ENCODE assay signal across 8 cellular contexts in genomic region chr22:21642584-21643448, GRCh38. TPM values are rescaled to one million over a fixed set of nuclear protein-coding genes. Genes with fewer than 3 reads are reported as not detected.
DNase-seq lines count a peak whose midpoint lies in the region; ATAC-seq and TF ChIP-seq lines count a peak whose summit lies in the region.

No MANE protein-coding gene starts in this region.

- POLR2A ChIA-PET in CD4-positive, alpha-beta memory T cell (lab: Charles Lee; ENCODE audit: partially characterized antibody): interaction anchor here (0.7 to 7.1 kb wide), 11 partner anchors 10 to 294 kb away, joined by 3 to 201 read pairs (median 7); partner anchors contain the start of genes CCDC116, PPIL2, UBE2L3 and YDJC

- ATAC-seq in upper lobe of left lung (ENCODE audit: low FRiP score in 2 of 2): peak in 1 of 2 donors; percentile 28
- ATAC-seq in HG02870 (IDR thresholded peaks at IDR 0.05; ENCODE audit: unreplicated experiment): no peak

- peaks cover 17 to 39% (median 29%) of the 10 kb centered on the region in 4 donors for H3K4me1 Mint-ChIP-seq in CD4-positive, alpha-beta memory T cell
- H3K4me1 Mint-ChIP-seq in nephron: peaks cover 19% of the 10 kb centered on the region

- intact Hi-C loops in CD4-positive, alpha-beta memory T cell (cut with micrococcal nuclease): loop anchor here (1.0 kb wide), 4 partner anchors 9 to 23 kb away; partner anchors contain the start of gene PPIL2
- intact Hi-C loops in esophagus squamous epithelium (cut with DNase I): no loop called here

- peaks cover 6% of the 10 kb centered on the region for H3K36me3 ChIP-seq in CD4-positive, alpha-beta memory T cell (ENCODE audit: insufficient read depth, low read length)
- H3K36me3 ChIP-seq in esophagus squamous epithelium (peaks cover 0 to 23% (median 0%) of the 10 kb centered on the region in 3 donors), upper lobe of left lung (peaks cover 0 to 27% (median 4%) of the 10 kb centered on the region in 4 donors)

- DNase-seq in CD4-positive, alpha-beta memory T cell: peak; percentile 49 to 70 (median 56)
- DNase-seq in HCEC 1CT (peak; percentile 48), NOMO-1 treated with DMSO at 0.1 percent for 48 hours (lab: John Stamatoyannopoulos, UW; ENCODE audit: unreplicated experiment) (peak; percentile 69), activated T-cell treated with anti-CD3 and anti-CD28 coated beads for 48 hours (ENCODE audit: low read depth) (peak; percentile 45), esophagus squamous epithelium (lab: John Stamatoyannopoulos, UW) (no peak), upper lobe of left lung (peak; percentile 48 to 89)

- H3K9me3 Mint-ChIP-seq in CD4-positive, alpha-beta memory T cell: no peaks in the 10 kb centered on the region
- no peaks in the 10 kb centered on the region for H3K9me3 Mint-ChIP-seq in nephron

- H3K9me3 ChIP-seq in CD4-positive, alpha-beta memory T cell (ENCODE audit: control insufficient read depth in 1 of 2, low read length in 2 of 2): no peaks in the 10 kb centered on the region
- H3K9me3 ChIP-seq in esophagus squamous epithelium (no peaks in the 10 kb centered on the region), upper lobe of left lung (no peaks in the 10 kb centered on the region)

- H3K27ac Mint-ChIP-seq in CD4-positive, alpha-beta memory T cell: peak overlapping the region; percentile 41 to 95 (median 91)
- H3K27ac Mint-ChIP-seq in nephron: no peak overlapping the region

- H3K4me3 Mint-ChIP-seq in CD4-positive, alpha-beta memory T cell: peak overlapping the region; percentile 77 to 89 (median 86)
- H3K4me3 Mint-ChIP-seq in nephron: peak overlapping the region; percentile 75 to 87 (median 78)

- peak overlapping the region; percentile 63 for H3K27ac ChIP-seq in CD4-positive, alpha-beta memory T cell (ENCODE audit: low read depth, low read length)
- H3K27ac ChIP-seq in esophagus squamous epithelium: peak overlapping the region; percentile 69 to 77 (median 75)
- H3K27ac ChIP-seq in upper lobe of left lung: peak overlapping the region; percentile 66 to 80 (median 76)

- TF ChIP-seq CTCF in esophagus squamous epithelium (IDR thresholded peaks at IDR 0.05): peak in 4 of 6 experiments; percentile 40 to 59 (median 52)
- TF ChIP-seq CTCF in nephron (IDR thresholded peaks at IDR 0.05; ENCODE audit: unreplicated experiment in 3 of 3): peak; percentile 50 to 65 (median 62)
- peak; percentile 35 to 55 (median 43) for TF ChIP-seq CTCF in upper lobe of left lung (IDR thresholded peaks at IDR 0.05)

- CTCF ChIA-PET in CD4-positive, alpha-beta memory T cell (lab: Charles Lee; ENCODE audit: partially characterized antibody): interaction anchor here (0.7 to 7.2 kb wide), 12 partner anchors 10 to 75 kb away, joined by 3 to 245 read pairs (median 4); partner anchors contain the start of genes CCDC116, PPIL2 and YDJC

- H3K27me3 Mint-ChIP-seq in CD4-positive, alpha-beta memory T cell: peaks cover 0 to 1% of the 10 kb centered on the region in 2 donors
- H3K27me3 Mint-ChIP-seq in nephron (ENCODE audit: low read depth): peaks cover 7% of the 10 kb centered on the region

- 0 to 2% methylated on average over 7 to 23 of the region's 56 CpGs for WGBS in esophagus squamous epithelium, 2 donors
- 1 to 4% methylated on average over 18 to 51 of the region's 56 CpGs for WGBS in upper lobe of left lung, 2 donors

- H3K4me1 ChIP-seq in CD4-positive, alpha-beta memory T cell (ENCODE audit: insufficient read depth, low read length): peaks cover 27% of the 10 kb centered on the region
- H3K4me1 ChIP-seq in esophagus squamous epithelium (peaks cover 15 to 34% (median 25%) of the 10 kb centered on the region in 3 donors), upper lobe of left lung (peaks cover 18 to 37% (median 24%) of the 10 kb centered on the region in 4 donors)

- H3K27me3 ChIP-seq in CD4-positive, alpha-beta memory T cell (ENCODE audit: insufficient read depth, low read length): no peaks in the 10 kb centered on the region
- no peaks in the 10 kb centered on the region for H3K27me3 ChIP-seq in esophagus squamous epithelium
- H3K27me3 ChIP-seq in upper lobe of left lung: no peaks in the 10 kb centered on the region

- peaks cover 13 to 25% of the 10 kb centered on the region in 2 donors for H3K36me3 Mint-ChIP-seq in CD4-positive, alpha-beta memory T cell
- peaks cover 16% of the 10 kb centered on the region for H3K36me3 Mint-ChIP-seq in nephron (ENCODE audit: low read depth)

- TF ChIP-seq POLR2A in esophagus squamous epithelium (IDR thresholded peaks at IDR 0.05): no peak
- TF ChIP-seq POLR2A in upper lobe of left lung (IDR thresholded peaks at IDR 0.05): no peak

- peak overlapping the region; percentile 67 to 85 for H3K4me3 ChIP-seq in CD4-positive, alpha-beta memory T cell (ENCODE audit: low read length in 2 of 2)
- H3K4me3 ChIP-seq in esophagus squamous epithelium (peak overlapping the region; percentile 62 to 80 (median 76)), upper lobe of left lung (peak overlapping the region; percentile 63 to 91 (median 79))

- no peak for TF ChIP-seq EP300 in upper lobe of left lung (IDR thresholded peaks at IDR 0.05)

RNA-seq across cellular contexts. Expression of gene SDF2L1, which starts 0.7 kb away (rescaled TPM):
- 10 to 100 TPM; 39.6 to 44.3 TPM for total RNA-seq in CD4-positive, alpha-beta memory T cell
- 10 to 100 TPM; 78.0 to 99.1 TPM for polyA plus RNA-seq in CD4-positive, alpha-beta memory T cell
- total RNA-seq in esophagus squamous epithelium (10 to 100 TPM; 19.6 to 29.7 (median 24.6) TPM), upper lobe of left lung (10 to 100 TPM in 5 of 6 donors, 1 to 10 TPM in 1; 3.1 to 73.1 (median 38.9) TPM)

RNA-seq across cellular contexts. Expression of gene CCDC116, which starts 10.3 kb away (rescaled TPM):
- total RNA-seq in CD4-positive, alpha-beta memory T cell: under 1 TPM; 0.19 to 0.29 TPM
- polyA plus RNA-seq in CD4-positive, alpha-beta memory T cell: not detected
- total RNA-seq in esophagus squamous epithelium: 1 to 10 TPM in 1 of 4 donors, not detected in 3; 1.9 TPM
- 1 to 10 TPM in 2 of 6 donors, under 1 TPM in 2, not detected in 2; 0.26 to 4.2 (median 0.97) TPM for total RNA-seq in upper lobe of left lung

RNA-seq across cellular contexts. Expression of gene YDJC, which starts 13.0 kb away (rescaled TPM):
- total RNA-seq in CD4-positive, alpha-beta memory T cell: 10 to 100 TPM; 45.7 to 46.0 TPM
- 10 to 100 TPM; 47.5 to 52.8 TPM for polyA plus RNA-seq in CD4-positive, alpha-beta memory T cell
- total RNA-seq in esophagus squamous epithelium (10 to 100 TPM; 34.1 to 53.8 (median 39.6) TPM), upper lobe of left lung (10 to 100 TPM; 22.2 to 47.4 (median 28.3) TPM)

RNA-seq across cellular contexts. Expression of gene PPIL2, which starts 23.0 kb away (rescaled TPM):
- 10 to 100 TPM; 75.5 to 81.4 TPM for total RNA-seq in CD4-positive, alpha-beta memory T cell
- 10 to 100 TPM; 12.0 to 38.9 TPM for polyA plus RNA-seq in CD4-positive, alpha-beta memory T cell
- total RNA-seq in esophagus squamous epithelium (10 to 100 TPM; 20.9 to 53.6 (median 49.7) TPM), upper lobe of left lung (100 to 1,000 TPM in 1 of 6 donors, 10 to 100 TPM in 5; 40.4 to 107 (median 48.4) TPM)

Comparison
In these comparisons a context has a peak if more than half of its experiments do, and no peak if none do; other contexts are left out.
1. H3K27ac Mint-ChIP-seq: peak in CD4-positive, alpha-beta memory T cell (7 of 7); none in nephron (0 of 3).
2. Peak in every context shown above with its lines, with median percentiles within 50 percentile points of each other: H3K27ac ChIP-seq, H3K4me3 ChIP-seq and CTCF ChIP-seq.